Comparison of ENCODE assay signal across 8 cellular contexts in genomic region chr3:85342915-85343314, GRCh38.
A peak's percentile ranks its signal among the peaks of the same experiment; 100 is the strongest.
DNase-seq lines count a peak whose midpoint lies in the region; ATAC-seq and TF ChIP-seq lines count a peak whose summit lies in the region.

No MANE protein-coding gene starts in this region.

- H3K4me1 Mint-ChIP-seq in chondrocyte (ENCODE audit: low read depth), result no peaks in the 10 kb centered on the region
- no peaks in the 10 kb centered on the region for H3K4me1 Mint-ChIP-seq in activated T-helper 2 cell treated with anti-CD3 and anti-CD28 coated beads, Interferon-gamma antibody, Interleukin-2, Interleukin-4, amounts not matched to agents 10 μg/mL and 5 μg/mL and 100 μg/mL, durations not matched to agents 14 hours and 24 hours and 36 hours (ENCODE audit: low read depth)

- no peaks in the 10 kb centered on the region for H3K27me3 Mint-ChIP-seq in chondrocyte (ENCODE audit: low read depth)
- no peaks in the 10 kb centered on the region for H3K27me3 Mint-ChIP-seq in activated T-helper 2 cell treated with anti-CD3 and anti-CD28 coated beads, Interferon-gamma antibody, Interleukin-2, Interleukin-4, amounts not matched to agents 10 μg/mL and 5 μg/mL and 100 μg/mL, durations not matched to agents 14 hours and 24 hours and 36 hours (ENCODE audit: low read depth)

- no peak overlapping the region for H3K4me3 Mint-ChIP-seq in chondrocyte (ENCODE audit: unreplicated experiment)
- H3K4me3 Mint-ChIP-seq in activated T-helper 2 cell treated with anti-CD3 and anti-CD28 coated beads, Interferon-gamma antibody, Interleukin-2, Interleukin-4, amounts not matched to agents 10 μg/mL and 5 μg/mL and 100 μg/mL, durations not matched to agents 14 hours and 24 hours and 36 hours (ENCODE audit: low read depth), result no peak overlapping the region

- H3K27ac Mint-ChIP-seq in chondrocyte (ENCODE audit: unreplicated experiment), result no peak overlapping the region
- no peak overlapping the region for H3K27ac Mint-ChIP-seq in activated T-helper 2 cell treated with anti-CD3 and anti-CD28 coated beads, Interferon-gamma antibody, Interleukin-2, Interleukin-4, amounts not matched to agents 10 μg/mL and 5 μg/mL and 100 μg/mL, durations not matched to agents 14 hours and 24 hours and 36 hours

- H3K9me3 Mint-ChIP-seq in chondrocyte (ENCODE audit: low read depth), result peaks cover under 1% of the 10 kb centered on the region
- H3K9me3 Mint-ChIP-seq in activated T-helper 2 cell treated with anti-CD3 and anti-CD28 coated beads, Interferon-gamma antibody, Interleukin-2, Interleukin-4, amounts not matched to agents 10 μg/mL and 5 μg/mL and 100 μg/mL, durations not matched to agents 14 hours and 24 hours and 36 hours, result peaks cover 5% of the 10 kb centered on the region

- no peaks in the 10 kb centered on the region for H3K36me3 Mint-ChIP-seq in chondrocyte (ENCODE audit: low read depth)
- H3K36me3 Mint-ChIP-seq in activated T-helper 2 cell treated with anti-CD3 and anti-CD28 coated beads, Interferon-gamma antibody, Interleukin-2, Interleukin-4, amounts not matched to agents 10 μg/mL and 5 μg/mL and 100 μg/mL, durations not matched to agents 14 hours and 24 hours and 36 hours (ENCODE audit: low read depth), result no peaks in the 10 kb centered on the region

- intact Hi-C loops in activated T-helper 2 cell treated with anti-CD3 and anti-CD28 coated beads, Interferon-gamma antibody, Interleukin-2, Interleukin-4, amounts not matched to agents 10 μg/mL and 5 μg/mL and 100 μg/mL, durations not matched to agents 14 hours and 24 hours and 36 hours (cut with micrococcal nuclease), result no loop called here

- ATAC-seq in HG03469 (IDR thresholded peaks at IDR 0.05; ENCODE audit: unreplicated experiment), result no peak

- peak; percentile 78 for TF ChIP-seq CTCF in chondrocyte (IDR thresholded peaks at IDR 0.05)

- DNase-seq in NCI-H1417 (lab: John Stamatoyannopoulos, UW), result peak in 2 of 3 experiments; percentile 19 to 31
- no peak for DNase-seq in NCI-H1417 treated with DMSO at 0.1 percent for 48 hours (lab: John Stamatoyannopoulos, UW)
- peak; percentile 15 for DNase-seq in NCI-H2171 (lab: John Stamatoyannopoulos, UW)
- DNase-seq in chondrocyte (ENCODE audit: low spot score), result no peak
- DNase-seq in putamen (ENCODE audit: low spot score), result peak; percentile 69
- no peak for DNase-seq in activated T-helper 2 cell treated with anti-CD3 and anti-CD28 coated beads, Interferon-gamma antibody, Interleukin-2, Interleukin-4, amounts not matched to agents 10 μg/mL and 5 μg/mL and 100 μg/mL, durations not matched to agents 14 hours and 24 hours and 36 hours (ENCODE audit: low spot score)
- no peak for DNase-seq in NCI-H226

Comparison
In these comparisons a context has a peak if more than half of its experiments do, and no peak if none do; other contexts are left out.
1. DNase-seq: peak in NCI-H1417 (2 of 3), NCI-H2171 (single experiment) and putamen (single experiment); none in NCI-H1417 treated with DMSO at 0.1 percent for 48 hours (single experiment), chondrocyte (single experiment), activated T-helper 2 cell treated with anti-CD3 and anti-CD28 coated beads, Interferon-gamma antibody, Interleukin-2, Interleukin-4, amounts not matched to agents 10 μg/mL and 5 μg/mL and 100 μg/mL, durations not matched to agents 14 hours and 24 hours and 36 hours (single experiment) and NCI-H226 (single experiment).